Comparison of ENCODE assay signal across 7 cellular contexts in the genomic region with DNA sequence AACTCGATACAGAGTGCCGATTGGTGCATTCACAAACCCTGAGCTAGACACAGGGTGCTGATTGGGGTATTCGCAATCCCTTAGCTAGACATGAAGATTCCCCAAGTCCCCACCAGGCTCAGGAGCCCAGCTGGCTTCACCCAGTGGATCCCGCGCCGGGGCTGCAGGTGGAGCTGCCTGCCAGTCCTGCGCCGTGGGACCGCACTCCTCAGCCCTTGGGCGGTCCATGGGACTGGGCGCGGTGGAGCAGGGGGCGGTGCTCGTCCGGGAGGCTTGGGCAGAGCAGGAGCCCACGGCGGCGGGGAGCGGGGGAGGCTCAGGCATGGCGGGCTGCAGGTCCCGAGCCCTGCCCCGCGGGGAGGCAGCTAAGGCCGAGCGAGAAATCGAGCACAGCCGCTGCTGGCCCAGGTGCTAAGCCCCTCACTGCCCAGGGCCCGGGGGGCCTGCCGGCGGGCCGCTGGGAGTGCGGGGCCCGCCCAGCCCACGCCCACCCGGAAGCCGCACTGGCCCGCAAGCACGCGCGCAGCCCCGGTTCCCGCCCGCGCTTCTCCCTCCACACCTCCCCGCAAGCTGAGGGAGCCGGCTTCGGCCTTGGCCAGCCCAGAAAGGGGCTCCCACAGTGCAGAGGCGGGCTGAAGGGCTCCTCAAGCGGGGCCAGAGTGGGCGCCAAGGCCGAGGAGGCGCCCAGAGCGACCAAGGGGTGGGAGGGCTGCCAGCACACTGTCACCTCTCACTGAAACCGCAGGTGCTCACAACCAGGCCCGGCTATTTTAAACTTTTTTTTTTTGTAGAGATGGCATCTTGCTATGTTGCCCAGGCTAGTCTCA. TPM values are rescaled to one million over a fixed set of nuclear protein-coding genes. Genes with fewer than 3 reads are reported as not detected.
DNase-seq lines count a peak whose midpoint lies in the region; ATAC-seq, FAIRE-seq and TF ChIP-seq lines count a peak whose summit lies in the region.
"Not testable (repeated sequence)": the region's sequence is repeated elsewhere in the genome, so short reads cannot be mapped to it uniquely, and the experiment has no call there.

No MANE protein-coding gene starts in this region.

- H3K36me3 Mint-ChIP-seq in H9 (ENCODE audit: insufficient read depth in 1 of 3, low read depth in 3 of 3); endothelial cell (ENCODE audit: low read depth, unreplicated experiment): not testable (repeated sequence)

- not testable (repeated sequence) for H3K9me1 ChIP-seq in K562 (ENCODE audit: control insufficient read depth, insufficient read depth, low read length)

- not testable (repeated sequence) for H3K4me1 ChIP-seq in H9 (ENCODE audit: insufficient read depth, low read length); K562 (replicated peaks in 1 of 2; ENCODE audit: control insufficient read depth in 2 of 2, insufficient read depth in 2 of 2, low read length in 2 of 2)

- H2AFZ ChIP-seq in H9 (ENCODE audit: low read length); K562 (ENCODE audit: low read depth, low read length): not testable (repeated sequence)

- not testable (repeated sequence) for H3K9me3 ChIP-seq in H9 (ENCODE audit: control insufficient read depth, low read depth, low read length); K562 (replicated peaks; ENCODE audit: control insufficient read depth, insufficient read depth, low read depth, low read length); iPS-18c (ENCODE audit: control insufficient read depth, insufficient read depth, low read length)

- H2BK5ac ChIP-seq in H9 (ENCODE audit: insufficient read length, low read length) = not testable (repeated sequence)

- H4K5ac ChIP-seq in H9 (ENCODE audit: insufficient read length, low read depth, low read length) = not testable (repeated sequence)

- peak; percentile 4 for DNase-seq in CMK (ENCODE audit: low read depth)
- DNase-seq in H9 = peak; percentile 70
- DNase-seq in NCI-H69 (lab: John Stamatoyannopoulos, UW) = peak; percentile 91
- DNase-seq in K562 (ENCODE audit: extremely low read depth in 1 of 4, low spot score in 3 of 4) = not testable (repeated sequence)
- DNase-seq in endothelial cell (ENCODE audit: low spot score) = peak; percentile 11
- peak; percentile 45 for DNase-seq in posterior vena cava (ENCODE audit: low spot score)

- in situ Hi-C loops in K562 (cut with MboI) = not testable (repeated sequence)

- H3K56ac ChIP-seq in H9 (ENCODE audit: insufficient read length, low read depth, low read length) = not testable (repeated sequence)

- FAIRE-seq in K562 (lab: Jason Lieb, UNC) = not testable (repeated sequence)

- TF ChIP-seq EP300 in K562 (IDR thresholded peaks at IDR 0.05; ENCODE audit: low read length) = not testable (repeated sequence)

- CTCF ChIA-PET in K562 (lab: Yijun Ruan, JAX; ENCODE audit: low intra/inter-chr PET ratio) = interaction anchor here (1.0 kb wide), 1 partner anchor 13 kb away, joined by 3 read pairs; no protein-coding TSS in a partner anchor

- not testable (repeated sequence) for H2BK120ac ChIP-seq in H9 (ENCODE audit: low read depth, low read length, poor library complexity, severe bottlenecking)

- not testable (repeated sequence) for H4K91ac ChIP-seq in H9 (ENCODE audit: insufficient read length, low read depth, low read length)

- not testable (repeated sequence) for H3T11ph ChIP-seq in H9 (ENCODE audit: low read length)

- POLR2A ChIA-PET in K562 (lab: Yijun Ruan, JAX) = interaction anchor here (0.6 to 4.5 kb wide), 21 partner anchors 8 to 273 kb away, joined by 3 to 51 read pairs (median 5); a partner anchor contains a TSS

- TF ChIP-seq POLR2A in K562 (conservative IDR thresholded peaks at IDR 0.05) = not testable (repeated sequence)

- TF ChIP-seq RAD21 in K562 (CRISPR knock-in tag; conservative IDR thresholded peaks at IDR 0.05 in 1 of 2, IDR thresholded peaks at IDR 0.05 in 1 of 2) = not testable (repeated sequence)

- H4K20me1 ChIP-seq in H9 (ENCODE audit: control insufficient read depth, insufficient read depth, insufficient read length) = not testable (repeated sequence)
- H4K20me1 ChIP-seq in K562 (replicated peaks; ENCODE audit: control insufficient read depth, insufficient read depth, low read length) = 0 out of 2 replicates have a peak, but pooled peaks cover 14% of the 10 kb centered on the region

- not testable (repeated sequence) for H3K9me3 Mint-ChIP-seq in H9; endothelial cell (ENCODE audit: unreplicated experiment)

- H3K18ac ChIP-seq in H9 (ENCODE audit: insufficient read length, low read depth, low read length) = not testable (repeated sequence)

- H4K8ac ChIP-seq in H9 (replicated peaks; ENCODE audit: insufficient read length, low read depth, low read length) = not testable (repeated sequence)

- H2BK20ac ChIP-seq in H9 (ENCODE audit: low read depth, low read length, poor library complexity, severe bottlenecking) = not testable (repeated sequence)

- peaks cover 77% of the 10 kb centered on the region for H3K27me3 Mint-ChIP-seq in H9 (ENCODE audit: low read depth)
- not testable (repeated sequence) for H3K27me3 Mint-ChIP-seq in endothelial cell (ENCODE audit: unreplicated experiment)

- not testable (repeated sequence) for H3K4me1 Mint-ChIP-seq in H9; endothelial cell (ENCODE audit: unreplicated experiment)

- not testable (repeated sequence) for H3K27me3 ChIP-seq in H9 (ENCODE audit: insufficient read depth, low read length)
- peaks cover 61 to 62% of the 10 kb centered on the region in 2 experiments for H3K27me3 ChIP-seq in K562 (ENCODE audit: control insufficient read depth in 2 of 2, insufficient read depth in 2 of 2, low read length in 2 of 2)

- H3K27ac Mint-ChIP-seq in H9; endothelial cell (ENCODE audit: unreplicated experiment): not testable (repeated sequence)

- H3K27ac ChIP-seq in H9 (ENCODE audit: insufficient read length, low read depth, low read length); K562 (ENCODE audit: extremely low read depth, low read depth, low read length): not testable (repeated sequence)

- TF ChIP-seq CTCF in H9 (conservative IDR thresholded peaks at IDR 0.05); K562 (IDR thresholded peaks at IDR 0.05 in 2 of 3, conservative IDR thresholded peaks at IDR 0.05 in 1 of 3; ENCODE audit: insufficient read depth in 2 of 3, low read depth in 1 of 3, low read length in 3 of 3); endothelial cell (IDR thresholded peaks at IDR 0.05; ENCODE audit: unreplicated experiment): not testable (repeated sequence)

- H3K23ac ChIP-seq in H9 (ENCODE audit: insufficient read length, low read depth, low read length) = not testable (repeated sequence)

- not testable (repeated sequence) for H3K79me1 ChIP-seq in H9 (ENCODE audit: insufficient read depth, low read depth, low read length, poor library complexity, severe bottlenecking)

- H3K4me3 ChIP-seq in K562 = not testable (repeated sequence)
- H3K4me3 ChIP-seq in iPS-18c (ENCODE audit: insufficient read depth, low read depth, low read length) = peak overlapping the region; percentile 46

- not testable (repeated sequence) for H3K79me2 ChIP-seq in H9 (ENCODE audit: insufficient read depth, low read length); K562 (ENCODE audit: control insufficient read depth, insufficient read depth, low read length)

- H3K4me3 Mint-ChIP-seq in H9 = peak overlapping the region in 1 of 2 experiments; percentile 3; a peak in 1 of 5 replicates
- H3K4me3 Mint-ChIP-seq in endothelial cell (ENCODE audit: unreplicated experiment) = not testable (repeated sequence)

- intact Hi-C loops in K562 (cut with micrococcal nuclease); posterior vena cava (cut with DNase I): not testable (repeated sequence)

- not testable (repeated sequence) for H2BK15ac ChIP-seq in H9 (ENCODE audit: low read depth, low read length)

- H3K23me2 ChIP-seq in H9 (ENCODE audit: insufficient read length, low read depth, low read length, poor library complexity, severe bottlenecking) = not testable (repeated sequence)

- H3K4me2 ChIP-seq in H9 (ENCODE audit: insufficient read depth, insufficient read length, low read length); K562 (ENCODE audit: insufficient read depth, low read length): not testable (repeated sequence)

- BruUV-seq in K562 (replicated peaks; lab: Mats Ljungman, UMichigan) = not testable (repeated sequence)

- no CpG with 5 or more reads among the region's 55 CpGs for WGBS in H9 (ENCODE audit: extremely low coverage, insufficient read length, low lambda C conversion rate)
- 28% methylated on average over 55 of the region's 55 CpGs for WGBS in K562 (ENCODE audit: insufficient coverage, low coverage, missing lambda C conversion rate)

- not testable (repeated sequence) for H3K14ac ChIP-seq in H9 (ENCODE audit: insufficient read depth, low read length)

- not testable (repeated sequence) for H3K9ac ChIP-seq in H9 (ENCODE audit: extremely low read depth, insufficient read length, low read length); K562 (ENCODE audit: insufficient read depth in 1 of 2, low read depth in 2 of 2, low read length in 2 of 2)

- not testable (repeated sequence) for H2AK5ac ChIP-seq in H9 (ENCODE audit: insufficient read length, low read length)

- not testable (repeated sequence) for H3K4ac ChIP-seq in H9 (ENCODE audit: low read depth, low read length)

- ATAC-seq in K562 = peak; percentile 18

- H3K36me3 ChIP-seq in K562 (ENCODE audit: control insufficient read depth, insufficient read depth, low read length) = not testable (repeated sequence)

- H2BK12ac ChIP-seq in H9 (ENCODE audit: insufficient read length, low read depth, low read length) = not testable (repeated sequence)

RNA-seq across cellular contexts. Expression of a gene that starts 53.3 kb away (rescaled TPM):
- 5.0 and 5.2 TPM in 2 replicates for total RNA-seq in H9 (2021)
- total RNA-seq in K562 (2011; cell fraction: chromatin; rRNA removed; ENCODE audit: low replicate concordance) = 0.79 and 1.2 TPM in 2 replicates
- 0.50 and 0.79 TPM in 2 replicates for total RNA-seq in K562 (2011; cell fraction: nucleolus; rRNA removed)
- total RNA-seq in K562 (2011; cell fraction: nucleoplasm; rRNA removed) = 0.29 and 0.46 TPM in 2 replicates
- total RNA-seq in K562 (2014; rRNA removed) = 0.14 and 0.24 TPM in 2 replicates
- 0.04 and 0.10 TPM in 2 replicates for total RNA-seq in K562 (2014; rRNA removed; fragmentation: Illumina TruSeq; extraction: Trizol)
- total RNA-seq in K562 (2015; rRNA removed; fragmentation: Illumina TruSeq; extraction: Trizol) = 0.04 and 0.11 TPM in 2 replicates
- total RNA-seq in K562 (2021) = 0.22 and 0.74 TPM in 2 replicates
- 0.13 and 0.22 TPM in 2 replicates for polyA plus RNA-seq in K562 (2011; rRNA removed)
- 0.15 and 0.31 TPM in 2 replicates for polyA plus RNA-seq in K562 (2011; cell fraction: cytosol; rRNA removed)
- 0.35 and 0.60 TPM in 2 replicates for polyA plus RNA-seq in K562 (2011; cell fraction: nucleus; rRNA removed)
- 0.14 and 0.26 TPM in 2 replicates for polyA plus RNA-seq in K562 (2012)
- polyA plus RNA-seq in K562 (2014; fragmentation: Illumina TruSeq; extraction: Trizol) = 0.12 and 0.13 TPM in 2 replicates
- polyA plus RNA-seq in K562 (2014; fragmentation: Nextera tagmentation; extraction: Ambion mirVana) = not detected
- polyA plus RNA-seq in K562 (2014; rRNA removed) = 0.18 TPM in 1 of 2 replicates, not detected in the other
- 0.21 and 0.32 TPM in 2 replicates for polyA minus RNA-seq in K562 (2011; rRNA and poly(A)+ RNA removed)
- 0.57 TPM in 1 of 2 replicates, not detected in the other for polyA minus RNA-seq in K562 (2011; cell fraction: cytosol; rRNA and poly(A)+ RNA removed)
- 0.40 and 0.67 TPM in 2 replicates for polyA minus RNA-seq in K562 (2011; cell fraction: nucleus; rRNA and poly(A)+ RNA removed)
- total RNA-seq in endothelial cell (ENCODE audit: unreplicated experiment) = 0.21 TPM
- 10 to 100 TPM; 34.3 to 37.0 TPM for total RNA-seq in posterior vena cava
